Comparison of ENCODE assay signal across 11 cellular contexts in the genomic region with DNA sequence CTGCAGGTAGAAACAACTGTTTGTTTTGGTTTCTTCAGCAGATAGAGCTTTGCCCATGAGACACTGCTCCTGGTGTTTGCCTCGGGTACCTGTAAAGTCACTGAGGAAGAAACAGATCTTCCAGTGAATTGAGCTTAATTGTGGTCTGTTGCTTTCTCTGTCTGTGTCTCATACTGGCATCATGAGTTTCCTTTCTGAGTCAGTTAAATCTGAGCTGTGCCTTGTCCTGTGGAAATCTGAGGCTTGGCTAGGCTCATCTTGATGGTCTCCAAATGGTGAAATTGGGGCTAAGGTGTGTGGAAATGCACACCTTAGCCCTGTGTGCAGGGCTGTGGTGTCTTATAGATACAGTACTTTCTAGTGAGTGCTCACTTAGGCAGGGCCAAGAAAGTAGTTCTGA.
A peak's percentile ranks its signal among the peaks of the same experiment; 100 is the strongest.
DNase-seq lines count a peak whose midpoint lies in the region; ATAC-seq and TF ChIP-seq lines count a peak whose summit lies in the region.
"Had no signal": no experiment of that assay in that cellular context is flagged by ENCODE, and none has a peak within 500 bp of the region (broad histone marks: within the 10 kb centered on the region; RNA-seq: fewer than 3 reads in every experiment).

No MANE protein-coding gene starts in this region.

- no peaks in the 10 kb centered on the region for H3K27me3 ChIP-seq in foreskin keratinocyte
- H3K27me3 ChIP-seq in stomach smooth muscle (ENCODE audit: control insufficient read depth in 1 of 2, insufficient read depth in 2 of 2, low read length in 2 of 2) = no peaks in the 10 kb centered on the region
- H3K27me3 ChIP-seq: BLaER1 treated with 17β-estradiol and CSF1 and Interleukin-3, amounts not matched to agents 10 nM and 100 nM; colonic mucosa; left lung had no signal

- H3K4me3 ChIP-seq in stomach smooth muscle (ENCODE audit: low read length in 2 of 2) = peak overlapping the region in 1 of 2 donors; percentile 49
- H3K4me3 ChIP-seq: BLaER1 treated with 17β-estradiol and CSF1 and Interleukin-3, amounts not matched to agents 10 nM and 100 nM; colonic mucosa; left lung had no signal

- DNase-seq in left ventricle myocardium superior = no peak
- no peak for DNase-seq in Right ventricle myocardium superior
- peak; percentile 25 to 65 for DNase-seq in foreskin keratinocyte
- no peak for DNase-seq in NCI-H2196 treated with DMSO at 0.1 percent for 48 hours (lab: John Stamatoyannopoulos, UW; ENCODE audit: unreplicated experiment)
- no peak for DNase-seq in NAMALWA (ENCODE audit: low spot score)
- DNase-seq: colonic mucosa, left lung had no signal

- peak; percentile 18 for ATAC-seq in left ventricle myocardium superior
- no peak for ATAC-seq in Right ventricle myocardium superior (ENCODE audit: poor library complexity)
- peak; percentile 76 for ATAC-seq in foreskin keratinocyte
- ATAC-seq in GM21526 (IDR thresholded peaks at IDR 0.05; ENCODE audit: low FRiP score, unreplicated experiment) = no peak
- ATAC-seq: left lung had no signal

- intact Hi-C loops in left ventricle myocardium superior (cut with micrococcal nuclease) = no loop called here
- intact Hi-C loops in Right ventricle myocardium superior (cut with DNase I) = no loop called here

- H3K27ac ChIP-seq in VCaP = peak overlapping the region; percentile 55
- H3K27ac ChIP-seq in foreskin keratinocyte = peak overlapping the region; percentile 4
- peak overlapping the region; percentile 61 for H3K27ac ChIP-seq in stomach smooth muscle (ENCODE audit: low read length)
- H3K27ac ChIP-seq: BLaER1 treated with 17β-estradiol and CSF1 and Interleukin-3, amounts not matched to agents 10 nM and 100 nM; colonic mucosa; left lung had no signal

- no peaks in the 10 kb centered on the region for H3K9me3 ChIP-seq in stomach smooth muscle (ENCODE audit: control insufficient read depth in 2 of 2, low read length in 2 of 2)
- H3K9me3 ChIP-seq: colonic mucosa, left lung had no signal

- peaks cover 24% of the 10 kb centered on the region for H3K4me1 ChIP-seq in foreskin keratinocyte
- H3K4me1 ChIP-seq in stomach smooth muscle (ENCODE audit: control insufficient read depth, insufficient read depth, low read length) = peaks cover 32% of the 10 kb centered on the region
- H3K4me1 ChIP-seq: colonic mucosa had no signal

- TF ChIP-seq CTCF in VCaP (conservative IDR thresholded peaks at IDR 0.05) (no peak), foreskin keratinocyte (conservative IDR thresholded peaks at IDR 0.05) (peak; percentile 36)

- no peaks in the 10 kb centered on the region for H3K36me3 ChIP-seq in stomach smooth muscle (ENCODE audit: control insufficient read depth in 2 of 2, insufficient read depth in 2 of 2, low read length in 2 of 2)
- H3K36me3 ChIP-seq: colonic mucosa had no signal

- no peak overlapping the region for H3K9ac ChIP-seq in stomach smooth muscle (ENCODE audit: low read length in 2 of 2)
- H3K9ac ChIP-seq: BLaER1 treated with 17β-estradiol and CSF1 and Interleukin-3, amounts not matched to agents 10 nM and 100 nM had no signal

Comparison
In these comparisons a context has a peak if more than half of its experiments do, and no peak if none do; other contexts are left out.
1. ATAC-seq: peak in left ventricle myocardium superior (single experiment) and foreskin keratinocyte (single experiment); none in Right ventricle myocardium superior (single experiment) and GM21526 (single experiment).
2. DNase-seq: peak in foreskin keratinocyte (2 of 2); none in left ventricle myocardium superior (single experiment), Right ventricle myocardium superior (single experiment), NCI-H2196 treated with DMSO at 0.1 percent for 48 hours (single experiment) and NAMALWA (single experiment).
3. H3K27ac ChIP-seq: peak in every context shown above with its lines; median percentile 61 in stomach smooth muscle; 55 in VCaP; 4 in foreskin keratinocyte.